Comparison of ENCODE assay signal across 8 cellular contexts in genomic region chr10:121974535-121975294, GRCh38. TPM values are rescaled to one million over a fixed set of nuclear protein-coding genes. Genes with fewer than 3 reads are reported as not detected.
DNase-seq lines count a peak whose midpoint lies in the region; ATAC-seq, FAIRE-seq and TF ChIP-seq lines count a peak whose summit lies in the region.

TSS of gene NSMCE4A (minus strand) at chr10:121975217. CDS start at chr10:121975165, 52 bp downstream.

- ATAC-seq in GM21381 (IDR thresholded peaks at IDR 0.05; ENCODE audit: unreplicated experiment) = peak; percentile 82

- no peak for FAIRE-seq in HTR-8/SVneo (lab: Jason Lieb, UNC)

- WGBS in stomach, 5 donors = 0 to 2% (median 0%) methylated on average over 11 to 101 of the region's 101 CpGs

- intact Hi-C loops in stomach (cut with DNase I; ENCODE audit: low total_unique reads) = loop anchor here (10.0 kb wide), 2 partner anchors 50 to 80 kb away; partner anchors contain the start of gene ATE1

- H3K36me3 ChIP-seq in stomach = peaks cover 6 to 26% (median 19%) of the 10 kb centered on the region in 4 donors

- no peaks in the 10 kb centered on the region for H3K9me3 ChIP-seq in stomach

- peaks cover 21% of the 10 kb centered on the region for H3K4me1 Mint-ChIP-seq in neural crest cell

- H3K27me3 ChIP-seq in stomach = no peaks in the 10 kb centered on the region

- DNase-seq in DMS79 (lab: John Stamatoyannopoulos, UW) (peak; percentile 2), HTR-8/SVneo (ENCODE audit: insufficient read length, low spot score) (peak; percentile 61), RWPE1 (ENCODE audit: low spot score) (peak; percentile 88), activated gamma-delta T cell (lab: John Stamatoyannopoulos, UW) (peak; percentile 32), fibroblast of villous mesenchyme (ENCODE audit: low read depth) (peak; percentile 76), neural crest cell (ENCODE audit: low read depth, low spot score) (peak; percentile 76), stomach (peak; percentile 83)

- no peak for TF ChIP-seq EP300 in stomach (IDR thresholded peaks at IDR 0.05)

- H3K4me3 ChIP-seq in fibroblast of villous mesenchyme (ENCODE audit: low read depth, low read length) (peak within 1 kb of the TSS; percentile 76), stomach (peak within 1 kb of the TSS; percentile 73 to 91 (median 85))

- H3K27ac ChIP-seq in RWPE1 (peak within 1 kb of the TSS; percentile 96), stomach (peak within 1 kb of the TSS; percentile 95 to 100 (median 99))

- CTCF ChIA-PET in RWPE1 (lab: Yijun Ruan, JAX) = interaction anchor here (0.6 to 2.0 kb wide), 13 partner anchors 8 to 224 kb away, joined by 3 to 10 read pairs (median 4); no protein-coding TSS in a partner anchor

- POLR2A ChIA-PET in RWPE1 (lab: Yijun Ruan, JAX; ENCODE audit: low non-redundant PET) = interaction anchor here (0.6 to 1.7 kb wide), 4 partner anchors 39 to 127 kb away, joined by 3 to 5 read pairs (median 4); partner anchors contain the start of gene ATE1

- H3K27ac Mint-ChIP-seq in neural crest cell (ENCODE audit: unreplicated experiment) = peak within 1 kb of the TSS; percentile 43

- peaks cover 14 to 39% (median 28%) of the 10 kb centered on the region in 4 donors for H3K4me1 ChIP-seq in stomach

- peak within 1 kb of the TSS; percentile 93 for H3K4me3 Mint-ChIP-seq in neural crest cell

- TF ChIP-seq CTCF in RWPE1 (conservative IDR thresholded peaks at IDR 0.05; ENCODE audit: low read depth) (no peak), fibroblast of villous mesenchyme (IDR thresholded peaks at IDR 0.05; ENCODE audit: insufficient read depth, low read depth, low read length) (peak; percentile 57), neural crest cell (conservative IDR thresholded peaks at IDR 0.05) (peak; percentile 67), stomach (IDR thresholded peaks at IDR 0.05) (peak in 3 of 7 experiments; percentile 15 to 74 (median 22))

- H3K27me3 Mint-ChIP-seq in neural crest cell (ENCODE audit: low read depth) = no peaks in the 10 kb centered on the region

- H3K36me3 Mint-ChIP-seq in neural crest cell (ENCODE audit: low read depth) = peaks cover 26% of the 10 kb centered on the region

- H3K9me3 Mint-ChIP-seq in neural crest cell = peaks cover 8% of the 10 kb centered on the region

- TF ChIP-seq POLR2A in stomach (IDR thresholded peaks at IDR 0.05) = peak in 1 of 4 donors; percentile 21

RNA-seq across cellular contexts. Expression of gene NSMCE4A, which starts in this region (rescaled TPM):
- total RNA-seq in fibroblast of villous mesenchyme (30.2 and 34.8 TPM in 2 replicates), neural crest cell (85.0 and 87.5 TPM in 2 replicates), stomach (100 to 1,000 TPM in 4 of 5 donors, 10 to 100 TPM in 1; 90.6 to 441 (median 110) TPM)
- 10 to 100 TPM; 43.8 to 87.8 (median 47.7) TPM for polyA plus RNA-seq in stomach

Comparison
In these comparisons a context has a peak if more than half of its experiments do, and no peak if none do; other contexts are left out.
1. Peak in every context shown above with its lines: DNase-seq, ATAC-seq, H3K4me3 ChIP-seq and H3K27ac ChIP-seq.
2. DNase-seq: peak in every context shown above with its lines; median percentile 88 in RWPE1; 83 in stomach; 76 in fibroblast of villous mesenchyme; 76 in neural crest cell; 61 in HTR-8/SVneo; 32 in activated gamma-delta T cell; 2 in DMS79.